Comparison of ENCODE assay signal across 1 cellular context in the genomic region with DNA sequence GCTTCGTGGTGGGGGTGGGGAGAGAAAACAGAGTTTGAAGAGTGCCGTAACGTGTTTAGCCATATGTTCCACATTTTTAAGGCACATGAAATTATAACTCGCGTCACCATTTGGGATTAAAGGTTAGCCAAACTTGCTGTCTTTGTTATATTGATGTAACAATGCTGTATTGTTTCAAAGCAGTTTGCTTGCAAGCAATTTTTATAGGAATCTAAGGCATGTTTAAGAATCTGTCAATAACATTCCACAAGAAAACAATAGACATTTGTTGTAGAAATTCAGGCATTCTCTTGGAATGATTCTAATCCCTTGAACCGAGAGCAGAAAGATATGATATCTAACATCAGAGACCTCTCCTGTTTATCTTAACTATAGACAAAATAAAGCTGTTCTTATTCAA.
TF ChIP-seq lines count a peak whose summit lies in the region.

No MANE protein-coding gene starts in this region.

TF ChIP-seq in HepG2, 621 proteins besides CTCF, POLR2A, EP300 and RAD21 (continued from another document and continues in another):
- TF ChIP-seq, protein P1, sequence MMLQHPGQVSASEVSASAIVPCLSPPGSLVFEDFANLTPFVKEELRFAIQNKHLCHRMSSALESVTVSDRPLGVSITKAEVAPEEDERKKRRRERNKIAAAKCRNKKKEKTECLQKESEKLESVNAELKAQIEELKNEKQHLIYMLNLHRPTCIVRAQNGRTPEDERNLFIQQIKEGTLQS (CRISPR knock-in tag; IDR thresholded peaks at IDR 0.05), result no peak
- TF ChIP-seq, protein P2, sequence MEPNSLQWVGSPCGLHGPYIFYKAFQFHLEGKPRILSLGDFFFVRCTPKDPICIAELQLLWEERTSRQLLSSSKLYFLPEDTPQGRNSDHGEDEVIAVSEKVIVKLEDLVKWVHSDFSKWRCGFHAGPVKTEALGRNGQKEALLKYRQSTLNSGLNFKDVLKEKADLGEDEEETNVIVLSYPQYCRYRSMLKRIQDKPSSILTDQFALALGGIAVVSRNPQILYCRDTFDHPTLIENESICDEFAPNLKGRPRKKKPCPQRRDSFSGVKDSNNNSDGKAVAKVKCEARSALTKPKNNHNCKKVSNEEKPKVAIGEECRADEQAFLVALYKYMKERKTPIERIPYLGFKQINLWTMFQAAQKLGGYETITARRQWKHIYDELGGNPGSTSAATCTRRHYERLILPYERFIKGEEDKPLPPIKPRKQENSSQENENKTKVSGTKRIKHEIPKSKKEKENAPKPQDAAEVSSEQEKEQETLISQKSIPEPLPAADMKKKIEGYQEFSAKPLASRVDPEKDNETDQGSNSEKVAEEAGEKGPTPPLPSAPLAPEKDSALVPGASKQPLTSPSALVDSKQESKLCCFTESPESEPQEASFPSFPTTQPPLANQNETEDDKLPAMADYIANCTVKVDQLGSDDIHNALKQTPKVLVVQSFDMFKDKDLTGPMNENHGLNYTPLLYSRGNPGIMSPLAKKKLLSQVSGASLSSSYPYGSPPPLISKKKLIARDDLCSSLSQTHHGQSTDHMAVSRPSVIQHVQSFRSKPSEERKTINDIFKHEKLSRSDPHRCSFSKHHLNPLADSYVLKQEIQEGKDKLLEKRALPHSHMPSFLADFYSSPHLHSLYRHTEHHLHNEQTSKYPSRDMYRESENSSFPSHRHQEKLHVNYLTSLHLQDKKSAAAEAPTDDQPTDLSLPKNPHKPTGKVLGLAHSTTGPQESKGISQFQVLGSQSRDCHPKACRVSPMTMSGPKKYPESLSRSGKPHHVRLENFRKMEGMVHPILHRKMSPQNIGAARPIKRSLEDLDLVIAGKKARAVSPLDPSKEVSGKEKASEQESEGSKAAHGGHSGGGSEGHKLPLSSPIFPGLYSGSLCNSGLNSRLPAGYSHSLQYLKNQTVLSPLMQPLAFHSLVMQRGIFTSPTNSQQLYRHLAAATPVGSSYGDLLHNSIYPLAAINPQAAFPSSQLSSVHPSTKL (CRISPR knock-in tag; IDR thresholded peaks at IDR 0.05), result peak; percentile 70; the same call in 1 of the 2 replicates
- TF ChIP-seq NBN (conservative IDR thresholded peaks at IDR 0.05), result no peak
- TF ChIP-seq, protein P3, sequence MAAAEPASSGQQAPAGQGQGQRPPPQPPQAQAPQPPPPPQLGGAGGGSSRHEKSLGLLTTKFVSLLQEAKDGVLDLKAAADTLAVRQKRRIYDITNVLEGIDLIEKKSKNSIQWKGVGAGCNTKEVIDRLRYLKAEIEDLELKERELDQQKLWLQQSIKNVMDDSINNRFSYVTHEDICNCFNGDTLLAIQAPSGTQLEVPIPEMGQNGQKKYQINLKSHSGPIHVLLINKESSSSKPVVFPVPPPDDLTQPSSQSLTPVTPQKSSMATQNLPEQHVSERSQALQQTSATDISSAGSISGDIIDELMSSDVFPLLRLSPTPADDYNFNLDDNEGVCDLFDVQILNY (CRISPR knock-in tag; conservative IDR thresholded peaks at IDR 0.05), result no peak
- TF ChIP-seq MAFF (IDR thresholded peaks at IDR 0.05; ENCODE audit: low read depth, low read length), result 0 out of 2 replicates have a peak, but pooled peaks have one; percentile 26
- TF ChIP-seq SUZ12 (IDR thresholded peaks at IDR 0.05; ENCODE audit: low read depth, low read length), result no peak
- TF ChIP-seq GATA4 (IDR thresholded peaks at IDR 0.05; ENCODE audit: borderline replicate concordance, low read depth), result 0 out of 2 replicates have a peak, but pooled peaks have one; percentile 44
- TF ChIP-seq RNF2 (conservative IDR thresholded peaks at IDR 0.05; ENCODE audit: low read depth), result no peak
- TF ChIP-seq, protein P4, sequence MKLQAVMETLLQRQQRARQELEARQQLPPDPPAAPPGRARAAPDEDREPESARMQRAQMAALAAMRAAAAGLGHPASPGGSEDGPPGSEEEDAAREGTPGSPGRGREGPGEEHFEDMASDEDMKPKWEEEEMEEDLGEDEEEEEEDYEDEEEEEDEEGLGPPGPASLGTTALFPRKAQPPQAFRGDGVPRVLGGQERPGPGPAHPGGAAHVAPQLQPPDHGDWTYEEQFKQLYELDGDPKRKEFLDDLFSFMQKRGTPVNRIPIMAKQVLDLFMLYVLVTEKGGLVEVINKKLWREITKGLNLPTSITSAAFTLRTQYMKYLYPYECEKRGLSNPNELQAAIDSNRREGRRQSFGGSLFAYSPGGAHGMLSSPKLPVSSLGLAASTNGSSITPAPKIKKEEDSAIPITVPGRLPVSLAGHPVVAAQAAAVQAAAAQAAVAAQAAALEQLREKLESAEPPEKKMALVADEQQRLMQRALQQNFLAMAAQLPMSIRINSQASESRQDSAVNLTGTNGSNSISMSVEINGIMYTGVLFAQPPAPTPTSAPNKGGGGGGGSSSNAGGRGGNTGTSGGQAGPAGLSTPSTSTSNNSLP (IDR thresholded peaks at IDR 0.05; ENCODE audit: low read depth, low read length), result peak; percentile 90
- no peak for TF ChIP-seq SETDB1 (CRISPR knock-in tag; IDR thresholded peaks at IDR 0.05; ENCODE audit: borderline replicate concordance)
- TF ChIP-seq MED13 (CRISPR knock-in tag; IDR thresholded peaks at IDR 0.05), result no peak
- no peak for TF ChIP-seq RBFOX2 (IDR thresholded peaks at IDR 0.05; ENCODE audit: low read depth, low read length)
- no peak for TF ChIP-seq ZNF83 (CRISPR knock-in tag; IDR thresholded peaks at IDR 0.05; ENCODE audit: borderline replicate concordance)
- no peak for TF ChIP-seq ZNF777 (CRISPR knock-in tag; IDR thresholded peaks at IDR 0.05)
- no peak for TF ChIP-seq ARNT (IDR thresholded peaks at IDR 0.05)
- TF ChIP-seq, protein P5, sequence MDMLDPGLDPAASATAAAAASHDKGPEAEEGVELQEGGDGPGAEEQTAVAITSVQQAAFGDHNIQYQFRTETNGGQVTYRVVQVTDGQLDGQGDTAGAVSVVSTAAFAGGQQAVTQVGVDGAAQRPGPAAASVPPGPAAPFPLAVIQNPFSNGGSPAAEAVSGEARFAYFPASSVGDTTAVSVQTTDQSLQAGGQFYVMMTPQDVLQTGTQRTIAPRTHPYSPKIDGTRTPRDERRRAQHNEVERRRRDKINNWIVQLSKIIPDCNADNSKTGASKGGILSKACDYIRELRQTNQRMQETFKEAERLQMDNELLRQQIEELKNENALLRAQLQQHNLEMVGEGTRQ (IDR thresholded peaks at IDR 0.05; ENCODE audit: low read depth, low read length), result no peak
- TF ChIP-seq, protein P5 (CRISPR knock-in tag; IDR thresholded peaks at IDR 0.05; ENCODE audit: borderline replicate concordance), result no peak
- 0 out of 2 replicates have a peak, but pooled peaks have one; percentile 40 for TF ChIP-seq TCF7 (IDR thresholded peaks at IDR 0.05; ENCODE audit: low read depth)
- TF ChIP-seq ZNF644 (CRISPR knock-in tag; IDR thresholded peaks at IDR 0.05; ENCODE audit: low read depth), result no peak
- TF ChIP-seq ISL2 (CRISPR knock-in tag; IDR thresholded peaks at IDR 0.05), result peak; percentile 53; the same call in 1 of the 2 replicates
- no peak for TF ChIP-seq HOXA7 (CRISPR knock-in tag; IDR thresholded peaks at IDR 0.05)
- TF ChIP-seq ZNF629 (CRISPR knock-in tag; conservative IDR thresholded peaks at IDR 0.05), result no peak
- peak; percentile 98 for TF ChIP-seq SOX5 (CRISPR knock-in tag; IDR thresholded peaks at IDR 0.05; ENCODE audit: borderline replicate concordance)
- TF ChIP-seq, protein P6, sequence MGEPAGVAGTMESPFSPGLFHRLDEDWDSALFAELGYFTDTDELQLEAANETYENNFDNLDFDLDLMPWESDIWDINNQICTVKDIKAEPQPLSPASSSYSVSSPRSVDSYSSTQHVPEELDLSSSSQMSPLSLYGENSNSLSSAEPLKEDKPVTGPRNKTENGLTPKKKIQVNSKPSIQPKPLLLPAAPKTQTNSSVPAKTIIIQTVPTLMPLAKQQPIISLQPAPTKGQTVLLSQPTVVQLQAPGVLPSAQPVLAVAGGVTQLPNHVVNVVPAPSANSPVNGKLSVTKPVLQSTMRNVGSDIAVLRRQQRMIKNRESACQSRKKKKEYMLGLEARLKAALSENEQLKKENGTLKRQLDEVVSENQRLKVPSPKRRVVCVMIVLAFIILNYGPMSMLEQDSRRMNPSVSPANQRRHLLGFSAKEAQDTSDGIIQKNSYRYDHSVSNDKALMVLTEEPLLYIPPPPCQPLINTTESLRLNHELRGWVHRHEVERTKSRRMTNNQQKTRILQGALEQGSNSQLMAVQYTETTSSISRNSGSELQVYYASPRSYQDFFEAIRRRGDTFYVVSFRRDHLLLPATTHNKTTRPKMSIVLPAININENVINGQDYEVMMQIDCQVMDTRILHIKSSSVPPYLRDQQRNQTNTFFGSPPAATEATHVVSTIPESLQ (CRISPR knock-in tag; conservative IDR thresholded peaks at IDR 0.05), result no peak
- TF ChIP-seq, protein P7, sequence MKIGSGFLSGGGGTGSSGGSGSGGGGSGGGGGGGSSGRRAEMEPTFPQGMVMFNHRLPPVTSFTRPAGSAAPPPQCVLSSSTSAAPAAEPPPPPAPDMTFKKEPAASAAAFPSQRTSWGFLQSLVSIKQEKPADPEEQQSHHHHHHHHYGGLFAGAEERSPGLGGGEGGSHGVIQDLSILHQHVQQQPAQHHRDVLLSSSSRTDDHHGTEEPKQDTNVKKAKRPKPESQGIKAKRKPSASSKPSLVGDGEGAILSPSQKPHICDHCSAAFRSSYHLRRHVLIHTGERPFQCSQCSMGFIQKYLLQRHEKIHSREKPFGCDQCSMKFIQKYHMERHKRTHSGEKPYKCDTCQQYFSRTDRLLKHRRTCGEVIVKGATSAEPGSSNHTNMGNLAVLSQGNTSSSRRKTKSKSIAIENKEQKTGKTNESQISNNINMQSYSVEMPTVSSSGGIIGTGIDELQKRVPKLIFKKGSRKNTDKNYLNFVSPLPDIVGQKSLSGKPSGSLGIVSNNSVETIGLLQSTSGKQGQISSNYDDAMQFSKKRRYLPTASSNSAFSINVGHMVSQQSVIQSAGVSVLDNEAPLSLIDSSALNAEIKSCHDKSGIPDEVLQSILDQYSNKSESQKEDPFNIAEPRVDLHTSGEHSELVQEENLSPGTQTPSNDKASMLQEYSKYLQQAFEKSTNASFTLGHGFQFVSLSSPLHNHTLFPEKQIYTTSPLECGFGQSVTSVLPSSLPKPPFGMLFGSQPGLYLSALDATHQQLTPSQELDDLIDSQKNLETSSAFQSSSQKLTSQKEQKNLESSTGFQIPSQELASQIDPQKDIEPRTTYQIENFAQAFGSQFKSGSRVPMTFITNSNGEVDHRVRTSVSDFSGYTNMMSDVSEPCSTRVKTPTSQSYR (CRISPR knock-in tag; IDR thresholded peaks at IDR 0.05; ENCODE audit: borderline replicate concordance), result no peak
- no peak for TF ChIP-seq MATR3 (CRISPR knock-in tag; IDR thresholded peaks at IDR 0.05)
- no peak for TF ChIP-seq MTA1 (CRISPR knock-in tag; IDR thresholded peaks at IDR 0.05; ENCODE audit: borderline replicate concordance)
- TF ChIP-seq ZNF510 (CRISPR knock-in tag; IDR thresholded peaks at IDR 0.05; ENCODE audit: low read depth), result no peak
- no peak for TF ChIP-seq KLF6 (CRISPR knock-in tag; IDR thresholded peaks at IDR 0.05)
- TF ChIP-seq TEAD3 (CRISPR knock-in tag; optimal IDR thresholded peaks at IDR 0.05; ENCODE audit: borderline replicate concordance), result peak; percentile 67
- no peak for TF ChIP-seq NR2F2 (IDR thresholded peaks at IDR 0.05; ENCODE audit: borderline replicate concordance, low read depth)
- TF ChIP-seq CREM (IDR thresholded peaks at IDR 0.05), result peak; percentile 26; the same call in 1 of the 2 replicates
- TF ChIP-seq CREM (CRISPR knock-in tag; IDR thresholded peaks at IDR 0.05), result no peak
- peak; percentile 40; the same call in 1 of the 2 replicates for TF ChIP-seq FOXA3 (CRISPR knock-in tag; IDR thresholded peaks at IDR 0.05)
- TF ChIP-seq ZNF260 (CRISPR knock-in tag; IDR thresholded peaks at IDR 0.05; ENCODE audit: borderline replicate concordance, low read depth), result no peak
- TF ChIP-seq ZMAT3 (CRISPR knock-in tag; conservative IDR thresholded peaks at IDR 0.05), result no peak
- 0 out of 4 replicates have a peak, but pooled peaks of 1 of the 2 experiments have one; percentile 17 for TF ChIP-seq MAFK (conservative IDR thresholded peaks at IDR 0.05 in 1 of 2, IDR thresholded peaks at IDR 0.05 in 1 of 2; ENCODE audit: low read length in 2 of 2)
- TF ChIP-seq, protein P8, sequence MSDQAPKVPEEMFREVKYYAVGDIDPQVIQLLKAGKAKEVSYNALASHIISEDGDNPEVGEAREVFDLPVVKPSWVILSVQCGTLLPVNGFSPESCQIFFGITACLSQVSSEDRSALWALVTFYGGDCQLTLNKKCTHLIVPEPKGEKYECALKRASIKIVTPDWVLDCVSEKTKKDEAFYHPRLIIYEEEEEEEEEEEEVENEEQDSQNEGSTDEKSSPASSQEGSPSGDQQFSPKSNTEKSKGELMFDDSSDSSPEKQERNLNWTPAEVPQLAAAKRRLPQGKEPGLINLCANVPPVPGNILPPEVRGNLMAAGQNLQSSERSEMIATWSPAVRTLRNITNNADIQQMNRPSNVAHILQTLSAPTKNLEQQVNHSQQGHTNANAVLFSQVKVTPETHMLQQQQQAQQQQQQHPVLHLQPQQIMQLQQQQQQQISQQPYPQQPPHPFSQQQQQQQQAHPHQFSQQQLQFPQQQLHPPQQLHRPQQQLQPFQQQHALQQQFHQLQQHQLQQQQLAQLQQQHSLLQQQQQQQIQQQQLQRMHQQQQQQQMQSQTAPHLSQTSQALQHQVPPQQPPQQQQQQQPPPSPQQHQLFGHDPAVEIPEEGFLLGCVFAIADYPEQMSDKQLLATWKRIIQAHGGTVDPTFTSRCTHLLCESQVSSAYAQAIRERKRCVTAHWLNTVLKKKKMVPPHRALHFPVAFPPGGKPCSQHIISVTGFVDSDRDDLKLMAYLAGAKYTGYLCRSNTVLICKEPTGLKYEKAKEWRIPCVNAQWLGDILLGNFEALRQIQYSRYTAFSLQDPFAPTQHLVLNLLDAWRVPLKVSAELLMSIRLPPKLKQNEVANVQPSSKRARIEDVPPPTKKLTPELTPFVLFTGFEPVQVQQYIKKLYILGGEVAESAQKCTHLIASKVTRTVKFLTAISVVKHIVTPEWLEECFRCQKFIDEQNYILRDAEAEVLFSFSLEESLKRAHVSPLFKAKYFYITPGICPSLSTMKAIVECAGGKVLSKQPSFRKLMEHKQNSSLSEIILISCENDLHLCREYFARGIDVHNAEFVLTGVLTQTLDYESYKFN (CRISPR knock-in tag; conservative IDR thresholded peaks at IDR 0.05), result peak; percentile 26; the same call in 1 of the 2 replicates
- peak; percentile 24; the same call in 1 of the 2 replicates for TF ChIP-seq NFIC (IDR thresholded peaks at IDR 0.05; ENCODE audit: low read length)
- no peak for TF ChIP-seq ZNF550 (CRISPR knock-in tag; IDR thresholded peaks at IDR 0.05; ENCODE audit: borderline replicate concordance)
